ENCODE assay signal across 16 cellular contexts in genomic region chrX:106899276-106899675, GRCh38. TPM values are rescaled to one million over a fixed set of nuclear protein-coding genes. Genes with fewer than 3 reads are reported as not detected.
DNase-seq lines count a peak whose midpoint lies in the region; ATAC-seq, FAIRE-seq and TF ChIP-seq lines count a peak whose summit lies in the region.
"Had no signal": no experiment of that assay in that cellular context is flagged by ENCODE, and none has a peak within 500 bp of the region (broad histone marks: within the 10 kb centered on the region; RNA-seq: fewer than 3 reads in every experiment).

No MANE protein-coding gene starts in this region.

- DNase-seq in cardiac muscle cell (ENCODE audit: low read depth in 1 of 2, low spot score in 1 of 2) (no peak), right cardiac atrium (no peak), astrocyte (ENCODE audit: low read depth) (peak; percentile 20), right lobe of liver (no peak)
- DNase-seq in activated naive CD4-positive, alpha-beta T cell treated with Interleukin-2 at 50 U/mL for 16 hours = no peak
- DNase-seq: 8988T, MG63, NCI-H2081 treated with DMSO at 0.1 percent for 48 hours had no signal

- peaks cover 3% of the 10 kb centered on the region for H3K27me3 Mint-ChIP-seq in astrocyte (ENCODE audit: low read depth, unreplicated experiment)

- FAIRE-seq in astrocyte (lab: Jason Lieb, UNC) = no peak
- FAIRE-seq: D721Med had no signal

- H3K4me1 Mint-ChIP-seq in astrocyte (ENCODE audit: low read depth, unreplicated experiment) = peaks cover 10% of the 10 kb centered on the region
- H3K4me1 Mint-ChIP-seq: CD8-positive, alpha-beta memory T cell had no signal

- whole genome bisulfite sequencing in right cardiac atrium = 36% methylated on average over 2 of the region's 2 CpGs
- WGBS in right lobe of liver (ENCODE audit: insufficient coverage, low coverage, low lambda C conversion rate, missing lambda C conversion rate) = 40% methylated on average over 2 of the region's 2 CpGs

- no peak overlapping the region for H3K27ac Mint-ChIP-seq in astrocyte (ENCODE audit: unreplicated experiment)
- H3K27ac Mint-ChIP-seq: HFFc6 had no signal

- H3K4me3 ChIP-seq in cardiac muscle cell = no peak overlapping the region
- H3K4me3 ChIP-seq in right cardiac atrium (ENCODE audit: low read length) = no peak overlapping the region
- no peak overlapping the region for H3K4me3 ChIP-seq in astrocyte (ENCODE audit: insufficient read depth, low read depth, low read length)
- H3K4me3 ChIP-seq in right lobe of liver = no peak overlapping the region
- no peak overlapping the region for H3K4me3 ChIP-seq in subcutaneous abdominal adipose tissue (ENCODE audit: low read depth in 1 of 5, low read length in 5 of 5)
- H3K4me3 ChIP-seq: MG63 had no signal

- TF ChIP-seq CTCF in cardiac muscle cell (IDR thresholded peaks at IDR 0.05; ENCODE audit: low read depth, low read length) = no peak
- TF ChIP-seq CTCF in astrocyte (IDR thresholded peaks at IDR 0.05; ENCODE audit: insufficient read depth, low read depth, low read length) = no peak
- TF ChIP-seq CTCF in right lobe of liver (IDR thresholded peaks at IDR 0.05) = no peak

- no peaks in the 10 kb centered on the region for H3K9me3 ChIP-seq in cardiac muscle cell (ENCODE audit: low read depth)
- H3K9me3 ChIP-seq in right cardiac atrium (ENCODE audit: control insufficient read depth, low read length) = no peaks in the 10 kb centered on the region
- no peaks in the 10 kb centered on the region for H3K9me3 ChIP-seq in astrocyte (ENCODE audit: insufficient read depth, low read depth, low read length)
- H3K9me3 ChIP-seq in right lobe of liver = no peaks in the 10 kb centered on the region
- H3K9me3 ChIP-seq in subcutaneous abdominal adipose tissue (ENCODE audit: control insufficient read depth in 5 of 5, low read length in 5 of 5) = no peaks in the 10 kb centered on the region
- H3K9me3 ChIP-seq: MG63 had no signal

- no peak for ATAC-seq in right cardiac atrium
- no peak for ATAC-seq in right lobe of liver
- no peak for ATAC-seq in HG03378 (IDR thresholded peaks at IDR 0.05; ENCODE audit: unreplicated experiment)
- ATAC-seq in GM21367 (IDR thresholded peaks at IDR 0.05; ENCODE audit: unreplicated experiment) = no peak

- H3K36me3 Mint-ChIP-seq in astrocyte (ENCODE audit: low read depth, unreplicated experiment) = no peaks in the 10 kb centered on the region
- H3K36me3 Mint-ChIP-seq: CD8-positive, alpha-beta memory T cell had no signal

- peak overlapping the region; percentile 54 for H3K27ac ChIP-seq in cardiac muscle cell
- no peak overlapping the region for H3K27ac ChIP-seq in right cardiac atrium (ENCODE audit: low read length)
- no peak overlapping the region for H3K27ac ChIP-seq in astrocyte (ENCODE audit: low read depth, low read length)
- H3K27ac ChIP-seq in right lobe of liver = peak overlapping the region in 2 of 3 donors; percentile 7 to 87
- H3K27ac ChIP-seq in subcutaneous abdominal adipose tissue (ENCODE audit: low read depth, low read length) = peak overlapping the region; percentile 91
- H3K27ac ChIP-seq: C4-2B had no signal

- no peaks in the 10 kb centered on the region for H3K27me3 ChIP-seq in cardiac muscle cell
- H3K27me3 ChIP-seq in right cardiac atrium (ENCODE audit: control insufficient read depth, insufficient read depth) = no peaks in the 10 kb centered on the region
- no peaks in the 10 kb centered on the region for H3K27me3 ChIP-seq in astrocyte (ENCODE audit: insufficient read depth, low read length)
- H3K27me3 ChIP-seq in right lobe of liver = no peaks in the 10 kb centered on the region
- H3K27me3 ChIP-seq in subcutaneous abdominal adipose tissue (ENCODE audit: control insufficient read depth in 5 of 5, insufficient read depth in 4 of 5, low read length in 5 of 5) = peaks cover 0 to 21% (median 6%) of the 10 kb centered on the region in 5 donors
- H3K27me3 ChIP-seq: MG63 had no signal

- intact Hi-C loops in right cardiac atrium (cut with DNase I) = loop anchor here in 1 of 4 donors (5.0 kb wide), 1 partner anchor 53 kb away; no protein-coding TSS in a partner anchor
- intact Hi-C loops in right lobe of liver (cut with DNase I) = no loop called here

- H3K36me3 ChIP-seq in cardiac muscle cell = no peaks in the 10 kb centered on the region
- no peaks in the 10 kb centered on the region for H3K36me3 ChIP-seq in astrocyte (ENCODE audit: insufficient read depth, low read length)
- no peaks in the 10 kb centered on the region for H3K36me3 ChIP-seq in right lobe of liver
- no peaks in the 10 kb centered on the region for H3K36me3 ChIP-seq in subcutaneous abdominal adipose tissue (ENCODE audit: control insufficient read depth in 5 of 5, insufficient read depth in 5 of 5, low read length in 5 of 5)
- H3K36me3 ChIP-seq: MG63 had no signal

- peaks cover 11% of the 10 kb centered on the region for H3K4me1 ChIP-seq in cardiac muscle cell (ENCODE audit: low read depth)
- H3K4me1 ChIP-seq in right cardiac atrium (ENCODE audit: control insufficient read depth, insufficient read depth, low read length) = peaks cover 3% of the 10 kb centered on the region
- H3K4me1 ChIP-seq in astrocyte (ENCODE audit: insufficient read depth, low read length) = peaks cover 5% of the 10 kb centered on the region
- H3K4me1 ChIP-seq in right lobe of liver = peaks cover 0 to 37% (median 5%) of the 10 kb centered on the region in 4 donors
- peaks cover 0 to 32% (median 19%) of the 10 kb centered on the region in 5 donors for H3K4me1 ChIP-seq in subcutaneous abdominal adipose tissue (ENCODE audit: control insufficient read depth in 5 of 5, insufficient read depth in 5 of 5, low read length in 5 of 5)

- no peaks in the 10 kb centered on the region for H3K9me3 Mint-ChIP-seq in astrocyte (ENCODE audit: unreplicated experiment)
- H3K9me3 Mint-ChIP-seq: CD8-positive, alpha-beta memory T cell; HFFc6 had no signal

- H3K79me2 ChIP-seq in astrocyte (ENCODE audit: insufficient read depth, low read length) = no peaks in the 10 kb centered on the region

- no peak overlapping the region for H3K9ac ChIP-seq in astrocyte (ENCODE audit: low read length)
- H3K9ac ChIP-seq in subcutaneous abdominal adipose tissue (ENCODE audit: low read length in 5 of 5) = peak overlapping the region in 1 of 5 donors; percentile 21

- no peak for TF ChIP-seq POLR2A in right lobe of liver (IDR thresholded peaks at IDR 0.05)

- H4K20me1 ChIP-seq in astrocyte (ENCODE audit: insufficient read depth, low read length) = no peaks in the 10 kb centered on the region

- no peak overlapping the region for H2AFZ ChIP-seq in astrocyte (ENCODE audit: low read depth, low read length)

- H3K4me2 ChIP-seq in astrocyte (ENCODE audit: low read length) = no peak overlapping the region

- no peak overlapping the region for H3K4me3 Mint-ChIP-seq in astrocyte (ENCODE audit: unreplicated experiment)
- H3K4me3 Mint-ChIP-seq: CD8-positive, alpha-beta memory T cell; HFFc6 had no signal

RNA-seq across cellular contexts. Expression of gene RIPPLY1, which starts 3.9 kb away (rescaled TPM):
- total RNA-seq in cardiac muscle cell (0.21 TPM in 1 of 2 replicates, not detected in the other), right cardiac atrium (not detected), astrocyte (not detected in 2 replicates), right lobe of liver (1 to 10 TPM in 4 of 6 experiments, under 1 TPM in 2; 0.74 to 1.7 (median 1.1) TPM)
- polyA plus RNA-seq in cardiac muscle cell (0.55 TPM in 1 of 2 replicates, not detected in the other), right cardiac atrium (not detected)
- total RNA-seq: CD8-positive, alpha-beta memory T cell; HFFc6 had no signal
- polyA plus RNA-seq: AG04450; CD8-positive, alpha-beta memory T cell had no signal

RNA-seq across cellular contexts. Expression of gene CLDN2, which starts 20.9 kb away (rescaled TPM):
- total RNA-seq in cardiac muscle cell (0.09 and 0.18 TPM in 2 replicates), right cardiac atrium (not detected), astrocyte (0.77 and 2.0 TPM in 2 replicates), right lobe of liver (10 to 100 TPM in 5 of 6 experiments, 1 to 10 TPM in 1; 6.3 to 48.4 (median 18.4) TPM)
- polyA plus RNA-seq in cardiac muscle cell (0.24 and 0.66 TPM in 2 replicates), right cardiac atrium (0.05 TPM)
- total RNA-seq: CD8-positive, alpha-beta memory T cell; HFFc6 had no signal
- polyA plus RNA-seq: CD8-positive, alpha-beta memory T cell had no signal

Comparison
In these comparisons a context has a peak if more than half of its experiments do, and no peak if none do; other contexts are left out.
1. H3K27ac ChIP-seq: peak in cardiac muscle cell (single experiment), right lobe of liver (2 of 3) and subcutaneous abdominal adipose tissue (single experiment); none in right cardiac atrium (single experiment) and astrocyte (single experiment).